Comparison of ENCODE assay signal across 8 cellular contexts in the genomic region with DNA sequence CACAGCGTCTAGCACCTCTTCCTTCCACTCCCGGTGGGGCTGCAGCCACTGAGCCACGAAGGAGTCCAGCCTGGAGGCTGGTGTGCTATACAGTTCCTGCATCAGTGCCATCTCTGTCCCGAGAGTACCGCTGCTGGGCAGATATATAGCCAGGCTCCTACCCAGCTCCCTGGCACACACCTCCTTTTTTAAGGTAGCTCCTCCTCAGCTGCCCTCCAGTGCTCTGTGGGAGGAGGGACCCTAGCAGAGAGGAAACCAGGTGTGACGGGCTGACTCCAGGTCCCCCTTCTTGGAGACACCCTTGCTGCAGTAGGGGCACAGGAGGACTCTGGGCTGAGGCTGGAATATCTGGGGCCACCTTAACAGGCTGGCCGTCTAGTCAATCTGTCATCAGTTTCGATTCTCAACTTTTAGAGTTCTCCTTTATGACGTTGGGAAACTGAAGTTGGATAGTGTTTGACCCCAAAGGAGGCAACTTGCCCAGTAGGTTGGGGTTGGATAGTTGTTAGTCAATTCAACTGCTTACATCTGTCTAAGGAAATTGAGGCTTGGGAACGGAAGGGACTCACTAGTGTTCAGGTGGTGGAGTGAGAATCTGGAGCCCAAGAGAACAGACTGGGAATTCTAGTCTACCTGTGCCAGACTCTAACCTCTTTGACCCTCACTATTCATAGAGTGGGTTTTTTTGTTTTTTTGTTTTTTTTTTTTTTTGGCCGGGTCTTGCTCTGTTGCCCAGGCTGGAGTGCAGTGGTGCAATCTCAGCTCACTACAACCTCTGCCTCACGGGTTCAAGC. TPM values are rescaled to one million over a fixed set of nuclear protein-coding genes. Genes with fewer than 3 reads are reported as not detected.
DNase-seq lines count a peak whose midpoint lies in the region; ATAC-seq and TF ChIP-seq lines count a peak whose summit lies in the region.

Gene OASL, minus strand, starts transcription at position 386 of the 794 bp plus-strand sequence. Its CDS starts 275 bp downstream, at position 111.

- in situ Hi-C loops in HAP-1 (cut with MboI; ENCODE audit: low sequenced_read_pairs), result no loop called here

- peaks cover 49% of the 10 kb centered on the region for H3K79me2 ChIP-seq in ACC112 (ENCODE audit: control insufficient read depth, insufficient read depth, low read length, unreplicated experiment)

- CTCF ChIA-PET in activated B cell treated with CpG ODN at 0.5 μM for 24 hours (lab: Charles Lee), result no interaction called here

- peaks cover 37% of the 10 kb centered on the region for H3K27me3 Mint-ChIP-seq in activated B cell treated with CpG ODN at 0.5 μM for 24 hours
- peaks cover 2% of the 10 kb centered on the region for H3K27me3 Mint-ChIP-seq in dendritic cell treated with granulocyte-macrophage colony-stimulating factor and Interleukin-4, amounts not matched to agents 40 ng/mL and 50 ng/mL, for 4 days
- peaks cover 57 to 73% (median 63%) of the 10 kb centered on the region in 3 donors for H3K27me3 Mint-ChIP-seq in naive B cell

- H3K9me3 ChIP-seq in HAP-1, result no peaks in the 10 kb centered on the region

- H3K36me3 Mint-ChIP-seq in activated B cell treated with CpG ODN at 0.5 μM for 24 hours (ENCODE audit: low read depth) (no peaks in the 10 kb centered on the region), naive B cell (no peaks in the 10 kb centered on the region)
- H3K36me3 Mint-ChIP-seq in dendritic cell treated with granulocyte-macrophage colony-stimulating factor and Interleukin-4, amounts not matched to agents 40 ng/mL and 50 ng/mL, for 4 days (ENCODE audit: low read depth), result no peaks in the 10 kb centered on the region

- H3K27me3 ChIP-seq in ACC112 (ENCODE audit: insufficient read depth, low read length) (no peaks in the 10 kb centered on the region), HAP-1 (ENCODE audit: low read depth) (peaks cover 12% of the 10 kb centered on the region; the same call in 1 of the 2 replicates)

- no peaks in the 10 kb centered on the region for H3K9me3 Mint-ChIP-seq in activated B cell treated with CpG ODN at 0.5 μM for 24 hours
- H3K9me3 Mint-ChIP-seq in dendritic cell treated with granulocyte-macrophage colony-stimulating factor and Interleukin-4, amounts not matched to agents 40 ng/mL and 50 ng/mL, for 4 days, result no peaks in the 10 kb centered on the region
- H3K9me3 Mint-ChIP-seq in naive B cell, result peaks cover 0 to 5% (median 0%) of the 10 kb centered on the region in 7 donors

- TF ChIP-seq POLR2A in GM19099 (IDR thresholded peaks at IDR 0.05; ENCODE audit: extremely low read depth, insufficient read length, low read depth), result peak; percentile 87

- H3K4me3 Mint-ChIP-seq in activated B cell treated with CpG ODN at 0.5 μM for 24 hours (peak within 1 kb of the TSS; percentile 91), naive B cell (peak within 1 kb of the TSS; percentile 78 to 95 (median 93))
- H3K4me3 Mint-ChIP-seq in dendritic cell treated with granulocyte-macrophage colony-stimulating factor and Interleukin-4, amounts not matched to agents 40 ng/mL and 50 ng/mL, for 4 days, result peak within 1 kb of the TSS; percentile 83

- H3K27ac Mint-ChIP-seq in activated B cell treated with CpG ODN at 0.5 μM for 24 hours, result peak within 1 kb of the TSS; percentile 77
- peak within 1 kb of the TSS; percentile 87 for H3K27ac Mint-ChIP-seq in dendritic cell treated with granulocyte-macrophage colony-stimulating factor and Interleukin-4, amounts not matched to agents 40 ng/mL and 50 ng/mL, for 4 days
- peak within 1 kb of the TSS in 5 of 6 donors; percentile 28 to 89 (median 82) for H3K27ac Mint-ChIP-seq in naive B cell

- intact Hi-C loops in activated B cell treated with CpG ODN at 0.5 μM for 24 hours (cut with micrococcal nuclease), result loop anchor here (1.0 kb wide), 1 partner anchor 23 kb away; the partner anchor contains the start of gene C12orf43
- intact Hi-C loops in dendritic cell treated with granulocyte-macrophage colony-stimulating factor and Interleukin-4, amounts not matched to agents 40 ng/mL and 50 ng/mL, for 4 days (cut with micrococcal nuclease), result loop anchor here (2.0 kb wide), 1 partner anchor 22 kb away; the partner anchor contains the start of gene C12orf43

- H3K27ac ChIP-seq in ACC112 (ENCODE audit: low read depth, low read length) (peak within 1 kb of the TSS; percentile 72), urinary bladder (ENCODE audit: low read depth) (no peak within 1 kb of the TSS)

- ATAC-seq in HG03354 (IDR thresholded peaks at IDR 0.05; ENCODE audit: poor library complexity, severe bottlenecking, unreplicated experiment) (peak; percentile 84), activated B cell treated with CpG ODN at 0.5 μM for 24 hours (ENCODE audit: low read depth) (peak; percentile 96), naive B cell (ENCODE audit: low read depth in 2 of 2) (peak; percentile 78 to 81)

- H3K4me3 ChIP-seq in ACC112 (ENCODE audit: low read depth, low read length), result peak within 1 kb of the TSS; percentile 87
- peak within 1 kb of the TSS; percentile 40 for H3K4me3 ChIP-seq in urinary bladder (ENCODE audit: low read depth, low read length)
- no peak within 1 kb of the TSS for H3K4me3 ChIP-seq in HAP-1

- peaks cover 17% of the 10 kb centered on the region for H3K4me1 Mint-ChIP-seq in activated B cell treated with CpG ODN at 0.5 μM for 24 hours
- H3K4me1 Mint-ChIP-seq in dendritic cell treated with granulocyte-macrophage colony-stimulating factor and Interleukin-4, amounts not matched to agents 40 ng/mL and 50 ng/mL, for 4 days (ENCODE audit: low read depth), result peaks cover 57% of the 10 kb centered on the region
- H3K4me1 Mint-ChIP-seq in naive B cell, result peaks cover 16 to 34% (median 20%) of the 10 kb centered on the region in 3 donors

- WGBS in urinary bladder, result 24% methylated on average over 12 of the region's 12 CpGs

- H3K4me1 ChIP-seq in ACC112 (ENCODE audit: control insufficient read depth, insufficient read depth, low read length, unreplicated experiment), result peaks cover 35% of the 10 kb centered on the region
- no peaks in the 10 kb centered on the region for H3K4me1 ChIP-seq in urinary bladder (ENCODE audit: insufficient read depth)
- H3K4me1 ChIP-seq in HAP-1, result no peaks in the 10 kb centered on the region

- DNase-seq in activated B cell treated with CpG ODN at 0.5 μM for 24 hours (peak; percentile 48), naive B cell (peak; percentile 53), HAP-1 (ENCODE audit: low spot score in 2 of 2) (no peak)

- TF ChIP-seq CTCF in activated B cell treated with CpG ODN at 0.5 μM for 24 hours (IDR thresholded peaks at IDR 0.05), result no peak

- no peak within 1 kb of the TSS for H2AFZ ChIP-seq in ACC112 (ENCODE audit: low read length, unreplicated experiment)

- 0 out of 2 replicates have a peak, but pooled peaks cover 4% of the 10 kb centered on the region for H3K36me3 ChIP-seq in ACC112 (ENCODE audit: insufficient read depth, low read length)
- no peaks in the 10 kb centered on the region for H3K36me3 ChIP-seq in urinary bladder (ENCODE audit: insufficient read depth)
- no peaks in the 10 kb centered on the region for H3K36me3 ChIP-seq in HAP-1 (replicated peaks)

- POLR2A ChIA-PET in activated B cell treated with CpG ODN at 0.5 μM for 24 hours (lab: Charles Lee), result interaction anchor here (0.5 to 1.0 kb wide), 6 partner anchors 10 to 1888 kb away, joined by 3 to 15 read pairs (median 4); partner anchors contain the start of gene RNU4-2

RNA-seq across cellular contexts. Expression of gene OASL, which starts in this region (rescaled TPM):
- 0.86 and 1.4 TPM in 2 replicates for total RNA-seq in activated B cell treated with CpG ODN at 0.5 μM for 24 hours
- polyA plus RNA-seq in naive B cell (ENCODE audit: low read depth in 6 of 6), result 1 to 10 TPM in 2 of 6 donors, under 1 TPM in 3, not detected in 1; 0.65 to 4.4 (median 0.84) TPM
- total RNA-seq in urinary bladder, result 0.85 TPM
- polyA plus RNA-seq in urinary bladder, result 1.0 TPM

Comparison
In these comparisons a context has a peak if more than half of its experiments do, and no peak if none do; other contexts are left out.
1. DNase-seq: peak in activated B cell treated with CpG ODN at 0.5 μM for 24 hours (single experiment) and naive B cell (single experiment); none in HAP-1 (0 of 2).
2. Peak in every context shown above with its lines, with median percentiles within 50 percentile points of each other: ATAC-seq, H3K27ac Mint-ChIP-seq and H3K4me3 Mint-ChIP-seq.